18 cellular contexts compared by ENCODE assay signal in genomic region chr3:194235160-194235559, GRCh38.
"Had no signal": no experiment of that assay in that cellular context is flagged by ENCODE, and none has a peak within 500 bp of the region (broad histone marks: within the 10 kb centered on the region; RNA-seq: fewer than 3 reads in every experiment).

No MANE protein-coding gene starts in this region.

- H3K36me3 ChIP-seq: neutrophil, spleen, thoracic aorta had no signal

- ATAC-seq: activated CD8-positive, alpha-beta memory T cell treated with anti-CD3 and anti-CD28 coated beads, Interleukin-2, amount 10 ng/mL, durations not matched to agents 7 days and 5 days; natural killer cell; stimulated activated memory B cell treated with anti-CD40 and anti-IgM and Interleukin-4, amounts not matched to agents 10 μg/mL and 1 μg/mL and 100 μg/mL, for 72 hours had no signal

- H3K27ac ChIP-seq: coronary artery, neutrophil, spleen, thoracic aorta had no signal

- H3K4me3 ChIP-seq: coronary artery, spleen, thoracic aorta had no signal

- H3K27me3 ChIP-seq: neutrophil had no signal

- DNase-seq: activated B cell treated with CpG ODN at 0.5 μM for 24 hours; activated CD4-positive, alpha-beta memory T cell treated with anti-CD3 and anti-CD28 coated beads for 36 hours; activated CD4-positive, alpha-beta T cell treated with anti-CD3 and anti-CD28 coated beads for 4 hours; activated CD8-positive, alpha-beta memory T cell treated with anti-CD3 and anti-CD28 coated beads, Interleukin-2, amount 10 ng/mL, durations not matched to agents 7 days and 5 days; activated naive CD4-positive, alpha-beta T cell treated with anti-CD3 and anti-CD28 coated beads for 36 hours; activated T-cell treated with anti-CD3 and anti-CD28 coated beads, Interleukin-2, amount 50 U/mL, for 1 hour; anterior cingulate cortex; natural killer cell; spleen; stimulated activated CD4-positive, alpha-beta T cell treated with anti-CD3 and anti-CD28 coated beads, Interleukin-4, amount 100 ng/mL, for 4 hours; T-helper 9 cell had no signal

- H3K27ac Mint-ChIP-seq: activated B cell treated with CpG ODN at 0.5 μM for 24 hours; activated CD4-positive, alpha-beta memory T cell treated with anti-CD3 and anti-CD28 coated beads for 36 hours; activated CD8-positive, alpha-beta memory T cell treated with anti-CD3 and anti-CD28 coated beads, Interleukin-2, amount 10 ng/mL, durations not matched to agents 7 days and 5 days; activated naive CD4-positive, alpha-beta T cell treated with anti-CD3 and anti-CD28 coated beads for 36 hours; brain; memory B cell; natural killer cell; stimulated activated memory B cell treated with anti-CD40 and anti-IgM and Interleukin-4, amounts not matched to agents 10 μg/mL and 1 μg/mL and 100 μg/mL, for 72 hours had no signal

- H3K4me1 ChIP-seq: spleen had no signal

- H3K36me3 Mint-ChIP-seq: activated CD4-positive, alpha-beta memory T cell treated with anti-CD3 and anti-CD28 coated beads for 36 hours; activated CD8-positive, alpha-beta memory T cell treated with anti-CD3 and anti-CD28 coated beads, Interleukin-2, amount 10 ng/mL, durations not matched to agents 7 days and 5 days; brain had no signal

- H3K4me1 Mint-ChIP-seq: activated B cell treated with CpG ODN at 0.5 μM for 24 hours; activated CD8-positive, alpha-beta memory T cell treated with anti-CD3 and anti-CD28 coated beads, Interleukin-2, amount 10 ng/mL, durations not matched to agents 7 days and 5 days; central memory CD8-positive, alpha-beta T cell; memory B cell; natural killer cell; stimulated activated memory B cell treated with anti-CD40 and anti-IgM and Interleukin-4, amounts not matched to agents 10 μg/mL and 1 μg/mL and 100 μg/mL, for 72 hours had no signal

- H3K4me3 Mint-ChIP-seq: activated B cell treated with CpG ODN at 0.5 μM for 24 hours; activated CD4-positive, alpha-beta memory T cell treated with anti-CD3 and anti-CD28 coated beads for 36 hours; activated CD8-positive, alpha-beta memory T cell treated with anti-CD3 and anti-CD28 coated beads, Interleukin-2, amount 10 ng/mL, durations not matched to agents 7 days and 5 days; activated naive CD4-positive, alpha-beta T cell treated with anti-CD3 and anti-CD28 coated beads for 36 hours; brain; central memory CD8-positive, alpha-beta T cell; memory B cell; natural killer cell; stimulated activated memory B cell treated with anti-CD40 and anti-IgM and Interleukin-4, amounts not matched to agents 10 μg/mL and 1 μg/mL and 100 μg/mL, for 72 hours had no signal

- H3K9me3 ChIP-seq: neutrophil, thoracic aorta had no signal

- H3K9me3 Mint-ChIP-seq: central memory CD8-positive, alpha-beta T cell; natural killer cell had no signal
